In the genomic region with DNA sequence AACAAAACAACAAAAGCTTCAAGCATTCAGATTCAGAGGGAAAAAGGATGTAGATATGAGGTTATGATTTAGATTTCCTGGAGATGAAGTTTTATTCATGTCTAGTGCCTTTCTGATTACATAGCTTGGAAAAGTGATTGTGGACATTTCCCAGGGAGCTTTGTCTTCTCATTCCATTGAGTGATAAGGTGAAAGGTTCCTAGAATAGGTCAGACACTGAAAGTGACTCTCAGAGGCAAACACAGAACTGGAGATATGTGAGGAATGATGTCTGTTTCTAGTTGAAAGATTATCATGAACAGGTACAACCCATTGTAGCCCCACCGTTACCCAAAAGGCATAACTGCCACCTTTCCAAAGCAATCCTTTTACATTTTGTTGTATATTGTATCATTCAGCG, we compare ENCODE assay signal across 21 cellular contexts.
DNase-seq lines count a peak whose midpoint lies in the region; ATAC-seq, FAIRE-seq and TF ChIP-seq lines count a peak whose summit lies in the region.
"Had no signal": no experiment of that assay in that cellular context is flagged by ENCODE, and none has a peak within 500 bp of the region (broad histone marks: within the 10 kb centered on the region; RNA-seq: fewer than 3 reads in every experiment).

No MANE protein-coding gene starts in this region.

- H3K36me3 Mint-ChIP-seq in naive thymus-derived CD8-positive, alpha-beta T cell, result no peaks in the 10 kb centered on the region
- H3K36me3 Mint-ChIP-seq: CD4-positive, alpha-beta memory T cell had no signal

- peaks cover 41% of the 10 kb centered on the region for H3K4me1 ChIP-seq in cardiac muscle cell (ENCODE audit: low read depth)
- H3K4me1 ChIP-seq in A549, result no peaks in the 10 kb centered on the region
- peaks cover 9% of the 10 kb centered on the region for H3K4me1 ChIP-seq in Loucy (ENCODE audit: insufficient read depth, low read length, poor library complexity, severe bottlenecking)
- peaks cover 35% of the 10 kb centered on the region for H3K4me1 ChIP-seq in parathyroid adenoma

- H3K27ac ChIP-seq in cardiac muscle cell, result peak overlapping the region; percentile 79
- no peak overlapping the region for H3K27ac ChIP-seq in A549
- peak overlapping the region; percentile 58 for H3K27ac ChIP-seq in parathyroid adenoma
- H3K27ac ChIP-seq: GM23248 had no signal

- peak overlapping the region; percentile 72 for H2AFZ ChIP-seq in Loucy (ENCODE audit: low read length)
- no peak overlapping the region for H2AFZ ChIP-seq in parathyroid adenoma
- H2AFZ ChIP-seq: GM23248 had no signal

- WGBS in A549 (ENCODE audit: missing lambda C conversion rate), result 12% methylated on average over 2 of the region's 2 CpGs

- H3K4me3 Mint-ChIP-seq in naive thymus-derived CD8-positive, alpha-beta T cell, result no peak overlapping the region
- H3K4me3 Mint-ChIP-seq: CD4-positive, alpha-beta memory T cell had no signal

- no peaks in the 10 kb centered on the region for H3K9me3 Mint-ChIP-seq in naive thymus-derived CD8-positive, alpha-beta T cell
- H3K9me3 Mint-ChIP-seq: CD4-positive, alpha-beta memory T cell had no signal

- H4K20me1 ChIP-seq in Loucy (ENCODE audit: insufficient read depth, low read length, poor library complexity, severe bottlenecking), result no peaks in the 10 kb centered on the region

- no peak overlapping the region for H3K9ac ChIP-seq in Loucy (ENCODE audit: low read depth, low read length, poor library complexity, severe bottlenecking)
- no peak overlapping the region for H3K9ac ChIP-seq in parathyroid adenoma
- H3K9ac ChIP-seq: GM23248 had no signal

- no peak for TF ChIP-seq EP300 in A549 (IDR thresholded peaks at IDR 0.05)

- no peak for ATAC-seq in A549
- ATAC-seq in naive thymus-derived CD8-positive, alpha-beta T cell, result no peak

- POLR2A ChIA-PET in A549 (lab: Yijun Ruan, JAX), result no interaction called here
- POLR2A ChIA-PET in naive thymus-derived CD8-positive, alpha-beta T cell (lab: Charles Lee), result no interaction called here

- H3K79me2 ChIP-seq in Loucy (ENCODE audit: insufficient read depth, low read length) (no peaks in the 10 kb centered on the region), parathyroid adenoma (peaks cover 7% of the 10 kb centered on the region)

- no peak overlapping the region for H3K27ac Mint-ChIP-seq in naive thymus-derived CD8-positive, alpha-beta T cell
- H3K27ac Mint-ChIP-seq: CD4-positive, alpha-beta memory T cell had no signal

- H3K9me3 ChIP-seq in cardiac muscle cell (ENCODE audit: low read depth) (no peaks in the 10 kb centered on the region), A549 (no peaks in the 10 kb centered on the region), Loucy (ENCODE audit: insufficient read depth, low read depth, low read length) (no peaks in the 10 kb centered on the region), parathyroid adenoma (ENCODE audit: control insufficient read depth, low read length) (no peaks in the 10 kb centered on the region)

- H3K4me2 ChIP-seq in A549, result no peak overlapping the region
- no peak overlapping the region for H3K4me2 ChIP-seq in Loucy (ENCODE audit: low read depth, low read length, poor library complexity, severe bottlenecking)
- peak overlapping the region; percentile 19 for H3K4me2 ChIP-seq in parathyroid adenoma (ENCODE audit: low read length)

- H3K27me3 Mint-ChIP-seq in naive thymus-derived CD8-positive, alpha-beta T cell, result peaks cover 0 to 2% (median 0%) of the 10 kb centered on the region in 5 donors

- DNase-seq in cardiac muscle cell (ENCODE audit: low read depth in 1 of 2, low spot score in 1 of 2), result peak in 1 of 2 donors; percentile 67
- no peak for DNase-seq in cardiac septum (ENCODE audit: low spot score)
- no peak for DNase-seq in A549 (ENCODE audit: low read depth in 1 of 2, low spot score in 1 of 2)
- no peak for DNase-seq in naive thymus-derived CD8-positive, alpha-beta T cell
- DNase-seq in activated T-cell treated with anti-CD3 and anti-CD28 coated beads for 4 hours, result no peak
- DNase-seq: 8988T; C1 segment of cervical spinal cord; Calu3; CD4-positive, alpha-beta memory T cell; COR-L47; DMS53; DMS79 treated with DMSO at 0.1 percent for 48 hours; GF-D8; GM23248; H7; HCEC 1CT had no signal

- H3F3A ChIP-seq in Loucy (ENCODE audit: low read depth), result no peaks in the 10 kb centered on the region

- intact Hi-C loops in cardiac septum (cut with DNase I), result loop anchor here (10.0 kb wide), 1 partner anchor 981 kb away; the partner anchor contains the start of gene SP8

- TF ChIP-seq POLR2A in A549 (IDR thresholded peaks at IDR 0.05; ENCODE audit: low read length), result no peak

- H3K9me2 ChIP-seq in Loucy (replicated peaks; ENCODE audit: low read depth, low read length), result no peaks in the 10 kb centered on the region

- FAIRE-seq in A549 (lab: Jason Lieb, UNC), result peak; percentile 7
- FAIRE-seq: GM12891, GM19239, H1 had no signal

- H3K36me3 ChIP-seq in cardiac muscle cell (no peaks in the 10 kb centered on the region), Loucy (ENCODE audit: insufficient read depth, low read length) (no peaks in the 10 kb centered on the region), parathyroid adenoma (ENCODE audit: control insufficient read depth, insufficient read depth, low read length) (peaks cover 6% of the 10 kb centered on the region)

- H3K27me3 ChIP-seq in cardiac muscle cell, result no peaks in the 10 kb centered on the region
- no peaks in the 10 kb centered on the region for H3K27me3 ChIP-seq in Loucy (ENCODE audit: insufficient read depth, low read length, poor library complexity, severe bottlenecking)
- no peaks in the 10 kb centered on the region for H3K27me3 ChIP-seq in parathyroid adenoma (ENCODE audit: control insufficient read depth, insufficient read depth, low read length)

- TF ChIP-seq CTCF in cardiac muscle cell (IDR thresholded peaks at IDR 0.05; ENCODE audit: low read depth, low read length) (no peak), A549 (IDR thresholded peaks at IDR 0.05) (no peak), Loucy (conservative IDR thresholded peaks at IDR 0.05; ENCODE audit: low read length) (no peak), parathyroid adenoma (IDR thresholded peaks at IDR 0.05) (no peak)

- CTCF ChIA-PET in A549 (lab: Yijun Ruan, JAX), result interaction anchor here (0.6 to 6.7 kb wide), 8 partner anchors 13 to 989 kb away, joined by 3 to 227 read pairs (median 6); partner anchors contain the start of gene DNAH11

- H3K4me3 ChIP-seq in cardiac muscle cell (no peak overlapping the region), A549 (no peak overlapping the region), Loucy (ENCODE audit: low read length, poor library complexity, severe bottlenecking) (no peak overlapping the region), parathyroid adenoma (ENCODE audit: low read depth, low read length) (no peak overlapping the region)
- H3K4me3 ChIP-seq: GM23248 had no signal

- no peak for TF ChIP-seq RAD21 in A549 (conservative IDR thresholded peaks at IDR 0.05 in 1 of 2, IDR thresholded peaks at IDR 0.05 in 1 of 2)

- no peaks in the 10 kb centered on the region for H3K4me1 Mint-ChIP-seq in naive thymus-derived CD8-positive, alpha-beta T cell
- H3K4me1 Mint-ChIP-seq: CD4-positive, alpha-beta memory T cell had no signal

TF ChIP-seq in A549, 52 proteins besides CTCF, POLR2A, EP300 and RAD21:
- TF ChIP-seq RFX5 (IDR thresholded peaks at IDR 0.05), result no peak
- TF ChIP-seq POLR2AphosphoS2 (conservative IDR thresholded peaks at IDR 0.05; ENCODE audit: low read length), result no peak
- no peak for TF ChIP-seq ZNF302 (CRISPR knock-in tag; IDR thresholded peaks at IDR 0.05)
- TF ChIP-seq FOXS1 (CRISPR knock-in tag; IDR thresholded peaks at IDR 0.05), result no peak

Comparison
In these comparisons a context has a peak if more than half of its experiments do, and no peak if none do; other contexts are left out.
1. H3K27ac ChIP-seq: peak in cardiac muscle cell (single experiment) and parathyroid adenoma (single experiment); none in A549 (0 of 2).